ENCODE assay signal across 1 cellular context in genomic region chr14:104867371-104868059, GRCh38.
TF ChIP-seq lines count a peak whose summit lies in the region.

No MANE protein-coding gene starts in this region.

TF ChIP-seq in H1, 55 proteins besides CTCF, POLR2A, EP300 and RAD21:
- no peak for TF ChIP-seq TEAD4 (IDR thresholded peaks at IDR 0.05; ENCODE audit: low read depth, low read length)
- no peak for TF ChIP-seq RBBP5 (IDR thresholded peaks at IDR 0.05; ENCODE audit: borderline replicate concordance, low read depth, low read length)
- TF ChIP-seq SP1 (IDR thresholded peaks at IDR 0.05; ENCODE audit: low read depth, low read length) = no peak
- no peak for TF ChIP-seq EGR1 (IDR thresholded peaks at IDR 0.05; ENCODE audit: borderline replicate concordance, low read depth, low read length)
- TF ChIP-seq CTBP2 (IDR thresholded peaks at IDR 0.05; ENCODE audit: borderline replicate concordance, insufficient read depth, insufficient read length, low read length) = no peak
- no peak for TF ChIP-seq ASH2L (IDR thresholded peaks at IDR 0.05; ENCODE audit: low read length)
- no peak for TF ChIP-seq TAF7 (optimal IDR thresholded peaks at IDR 0.05; ENCODE audit: borderline replicate concordance, low read depth, low read length)
- no peak for TF ChIP-seq POLR2AphosphoS5 (IDR thresholded peaks at IDR 0.05; ENCODE audit: low read depth, low read length)
- no peak for TF ChIP-seq SP4 (IDR thresholded peaks at IDR 0.05; ENCODE audit: low read length)
- no peak for TF ChIP-seq GTF2F1 (IDR thresholded peaks at IDR 0.05; ENCODE audit: borderline replicate concordance, low read depth, low read length)
- TF ChIP-seq JUN (IDR thresholded peaks at IDR 0.05; ENCODE audit: low read depth, low read length) = no peak
- TF ChIP-seq SIRT6 (IDR thresholded peaks at IDR 0.05; ENCODE audit: low read length) = no peak
- no peak for TF ChIP-seq SP2 (IDR thresholded peaks at IDR 0.05; ENCODE audit: low read length)
